In genomic region chr10:27741173-27742091, GRCh38 we compare ENCODE assay signal across 8 cellular contexts. TPM values are rescaled to one million over a fixed set of nuclear protein-coding genes. Genes with fewer than 3 reads are reported as not detected.
DNase-seq lines count a peak whose midpoint lies in the region; ATAC-seq and TF ChIP-seq lines count a peak whose summit lies in the region.

No MANE protein-coding gene starts in this region.

- TF ChIP-seq POLR2A in Peyer's patch (IDR thresholded peaks at IDR 0.05), result no peak

- no peaks in the 10 kb centered on the region for H3K9me3 ChIP-seq in Peyer's patch

- H3K36me3 Mint-ChIP-seq in endothelial cell (ENCODE audit: low read depth, unreplicated experiment), result peaks cover 2% of the 10 kb centered on the region
- H3K36me3 Mint-ChIP-seq in nephron progenitor cell (ENCODE audit: low read depth), result no peaks in the 10 kb centered on the region

- H3K4me1 ChIP-seq in Peyer's patch, result peaks cover 0 to 48% (median 8%) of the 10 kb centered on the region in 4 donors

- H3K4me1 Mint-ChIP-seq in endothelial cell (ENCODE audit: unreplicated experiment), result peaks cover 15% of the 10 kb centered on the region
- peaks cover 27% of the 10 kb centered on the region for H3K4me1 Mint-ChIP-seq in nephron progenitor cell

- peaks cover 0 to 32% of the 10 kb centered on the region in 2 donors for H3K27me3 ChIP-seq in Peyer's patch

- H3K36me3 ChIP-seq in Peyer's patch, result no peaks in the 10 kb centered on the region

- peak overlapping the region; percentile 61 for H3K4me3 ChIP-seq in AG04449 (ENCODE audit: low read depth, low read length)
- peak overlapping the region in 3 of 4 donors; percentile 60 to 73 (median 71) for H3K4me3 ChIP-seq in Peyer's patch

- POLR2A ChIA-PET in AG04449 (lab: Yijun Ruan, JAX), result interaction anchor here (0.6 to 1.6 kb wide), 2 partner anchors 31 to 740 kb away, joined by 3 to 4 read pairs; no protein-coding TSS in a partner anchor

- no peak overlapping the region for H3K27ac ChIP-seq in Peyer's patch

- no peak for DNase-seq in AG04449 (ENCODE audit: low read depth, low spot score)
- DNase-seq in Peyer's patch, result no peak
- DNase-seq in endothelial cell (ENCODE audit: low spot score), result peak; percentile 11
- peak; percentile 20 for DNase-seq in nephron progenitor cell
- DNase-seq in putamen (ENCODE audit: low spot score), result no peak
- DNase-seq in AML-193 (lab: John Stamatoyannopoulos, UW), result no peak
- DNase-seq in T1000 (lab: John Stamatoyannopoulos, UW), result no peak

- peaks cover 18% of the 10 kb centered on the region for H3K27me3 Mint-ChIP-seq in endothelial cell (ENCODE audit: unreplicated experiment)
- peaks cover 70% of the 10 kb centered on the region for H3K27me3 Mint-ChIP-seq in nephron progenitor cell (ENCODE audit: low read depth, poor library complexity)

- H3K4me3 Mint-ChIP-seq in endothelial cell (ENCODE audit: unreplicated experiment), result peak overlapping the region; percentile 83
- H3K4me3 Mint-ChIP-seq in nephron progenitor cell, result peak overlapping the region; percentile 80

- TF ChIP-seq CTCF in AG04449 (IDR thresholded peaks at IDR 0.05; ENCODE audit: insufficient read depth, low read length, missing control alignments) (no peak), Peyer's patch (IDR thresholded peaks at IDR 0.05) (no peak), endothelial cell (IDR thresholded peaks at IDR 0.05; ENCODE audit: unreplicated experiment) (no peak), nephron progenitor cell (IDR thresholded peaks at IDR 0.05) (no peak)

- CTCF ChIA-PET in AG04449 (lab: Yijun Ruan, JAX), result interaction anchor here (0.6 to 3.3 kb wide), 43 partner anchors 8 to 650 kb away, joined by 3 to 27 read pairs (median 4); no protein-coding TSS in a partner anchor

- no peak for ATAC-seq in HG02970 (IDR thresholded peaks at IDR 0.05; ENCODE audit: low FRiP score, unreplicated experiment)

- H3K27ac Mint-ChIP-seq in endothelial cell (ENCODE audit: unreplicated experiment) (no peak overlapping the region), nephron progenitor cell (no peak overlapping the region)

- H3K9me3 Mint-ChIP-seq in endothelial cell (ENCODE audit: unreplicated experiment), result no peaks in the 10 kb centered on the region
- H3K9me3 Mint-ChIP-seq in nephron progenitor cell, result peaks cover 4% of the 10 kb centered on the region

RNA-seq across cellular contexts. Expression of gene MKX, which starts 4.2 kb away (rescaled TPM):
- total RNA-seq in Peyer's patch, result under 1 TPM in 2 of 4 donors, not detected in 2; 0.28 to 0.94 TPM
- total RNA-seq in endothelial cell (ENCODE audit: unreplicated experiment), result 0.80 TPM

Comparison
In these comparisons a context has a peak if more than half of its experiments do, and no peak if none do; other contexts are left out.
1. DNase-seq: peak in endothelial cell (single experiment) and nephron progenitor cell (single experiment); none in AG04449 (single experiment), Peyer's patch (0 of 3), putamen (single experiment), AML-193 (0 of 2) and T1000 (single experiment).